ENCODE assay signal across 8 cellular contexts in the genomic region with DNA sequence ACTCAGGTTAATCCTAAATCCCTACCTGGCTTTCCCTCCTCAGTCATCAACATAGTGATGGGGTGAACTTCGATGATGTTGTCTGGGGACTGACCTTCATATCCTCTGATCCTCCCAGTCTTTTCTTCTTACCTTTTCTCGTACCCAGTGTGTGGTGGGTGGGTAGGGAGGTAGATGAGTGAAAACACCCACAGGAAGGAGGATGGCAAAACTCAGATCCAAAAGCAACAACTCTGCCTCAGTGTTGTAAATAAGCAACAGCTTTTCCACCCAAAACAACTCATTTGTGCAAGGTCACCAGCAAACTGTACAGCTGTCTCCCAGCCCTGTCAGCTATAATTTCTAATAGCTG. TPM values are rescaled to one million over a fixed set of nuclear protein-coding genes. Genes with fewer than 3 reads are reported as not detected.
DNase-seq lines count a peak whose midpoint lies in the region; ATAC-seq and TF ChIP-seq lines count a peak whose summit lies in the region.

No MANE protein-coding gene starts in this region.

- peak overlapping the region; percentile 64 to 78 (median 70) for H3K27ac ChIP-seq in Peyer's patch
- H3K27ac ChIP-seq in esophagus muscularis mucosa (replicated peaks in 1 of 4), result peak overlapping the region; percentile 27 to 55 (median 40)
- H3K27ac ChIP-seq in WERI-Rb-1, result no peak overlapping the region

- TF ChIP-seq CTCF in Peyer's patch (IDR thresholded peaks at IDR 0.05) (no peak), esophagus muscularis mucosa (IDR thresholded peaks at IDR 0.05) (no peak), WERI-Rb-1 (IDR thresholded peaks at IDR 0.05; ENCODE audit: low read depth, low read length) (no peak)

- H3K27me3 Mint-ChIP-seq in T-helper 1 cell treated with Interleukin-12 subunit alpha and Interleukin-12 subunit beta and Interleukin-4 antibody, amounts not matched to agents 30 μg/mL and 1 μg/mL, for 36 hours (ENCODE audit: low read depth), result no peaks in the 10 kb centered on the region
- H3K27me3 Mint-ChIP-seq in stimulated activated naive B cell treated with anti-CD40 and anti-IgM and Interleukin-4, amounts not matched to agents 10 μg/mL and 1 μg/mL and 100 μg/mL, for 72 hours, result no peaks in the 10 kb centered on the region

- no peak for TF ChIP-seq EP300 in esophagus muscularis mucosa (IDR thresholded peaks at IDR 0.05)

- H3K27ac Mint-ChIP-seq in T-helper 1 cell treated with Interleukin-12 subunit alpha and Interleukin-12 subunit beta and Interleukin-4 antibody, amounts not matched to agents 30 μg/mL and 1 μg/mL, for 36 hours, result peak overlapping the region; percentile 99
- H3K27ac Mint-ChIP-seq in stimulated activated naive B cell treated with anti-CD40 and anti-IgM and Interleukin-4, amounts not matched to agents 10 μg/mL and 1 μg/mL and 100 μg/mL, for 72 hours, result peak overlapping the region; percentile 99

- H3K4me1 Mint-ChIP-seq in T-helper 1 cell treated with Interleukin-12 subunit alpha and Interleukin-12 subunit beta and Interleukin-4 antibody, amounts not matched to agents 30 μg/mL and 1 μg/mL, for 36 hours (ENCODE audit: low read depth), result peaks cover 86% of the 10 kb centered on the region
- H3K4me1 Mint-ChIP-seq in stimulated activated naive B cell treated with anti-CD40 and anti-IgM and Interleukin-4, amounts not matched to agents 10 μg/mL and 1 μg/mL and 100 μg/mL, for 72 hours, result peaks cover 75 to 93% of the 10 kb centered on the region in 2 donors

- 79% methylated on average over 2 of the region's 2 CpGs for WGBS in esophagus muscularis mucosa

- H3K9me3 ChIP-seq in Peyer's patch (no peaks in the 10 kb centered on the region), esophagus muscularis mucosa (no peaks in the 10 kb centered on the region), WERI-Rb-1 (ENCODE audit: severe bottlenecking) (no peaks in the 10 kb centered on the region)

- H3K4me1 ChIP-seq in Peyer's patch, result peaks cover 2 to 35% (median 31%) of the 10 kb centered on the region in 4 donors
- H3K4me1 ChIP-seq in esophagus muscularis mucosa, result peaks cover 36 to 59% (median 59%) of the 10 kb centered on the region in 4 donors

- no peaks in the 10 kb centered on the region for H3K27me3 ChIP-seq in Peyer's patch
- H3K27me3 ChIP-seq in esophagus muscularis mucosa, result no peaks in the 10 kb centered on the region
- no peaks in the 10 kb centered on the region for H3K27me3 ChIP-seq in WERI-Rb-1 (ENCODE audit: insufficient read depth, low read depth, severe bottlenecking)

- no peaks in the 10 kb centered on the region for H3K9me3 Mint-ChIP-seq in T-helper 1 cell treated with Interleukin-12 subunit alpha and Interleukin-12 subunit beta and Interleukin-4 antibody, amounts not matched to agents 30 μg/mL and 1 μg/mL, for 36 hours
- peaks cover 4 to 8% of the 10 kb centered on the region in 2 donors for H3K9me3 Mint-ChIP-seq in stimulated activated naive B cell treated with anti-CD40 and anti-IgM and Interleukin-4, amounts not matched to agents 10 μg/mL and 1 μg/mL and 100 μg/mL, for 72 hours

- H3K36me3 ChIP-seq in Peyer's patch, result no peaks in the 10 kb centered on the region
- no peaks in the 10 kb centered on the region for H3K36me3 ChIP-seq in esophagus muscularis mucosa
- H3K36me3 ChIP-seq in WERI-Rb-1, result no peaks in the 10 kb centered on the region

- intact Hi-C loops in esophagus muscularis mucosa (cut with DNase I), result loop anchor here (5.0 kb wide), 1 partner anchor 34 kb away; no protein-coding TSS in a partner anchor

- peak; percentile 1 to 4 for ATAC-seq in stimulated activated naive B cell treated with anti-CD40 and anti-IgM and Interleukin-4, amounts not matched to agents 10 μg/mL and 1 μg/mL and 100 μg/mL, for 72 hours (replicated peaks)
- ATAC-seq in GM19395 (IDR thresholded peaks at IDR 0.05; ENCODE audit: unreplicated experiment), result no peak

- no peak overlapping the region for H3K4me3 ChIP-seq in Peyer's patch
- H3K4me3 ChIP-seq in esophagus muscularis mucosa, result no peak overlapping the region
- no peak overlapping the region for H3K4me3 ChIP-seq in WERI-Rb-1 (ENCODE audit: low read depth, low read length)

- peak overlapping the region; percentile 77 for H3K4me3 Mint-ChIP-seq in T-helper 1 cell treated with Interleukin-12 subunit alpha and Interleukin-12 subunit beta and Interleukin-4 antibody, amounts not matched to agents 30 μg/mL and 1 μg/mL, for 36 hours
- H3K4me3 Mint-ChIP-seq in stimulated activated naive B cell treated with anti-CD40 and anti-IgM and Interleukin-4, amounts not matched to agents 10 μg/mL and 1 μg/mL and 100 μg/mL, for 72 hours, result peak overlapping the region; percentile 66 to 84

- no peak for DNase-seq in T-helper 1 cell
- no peak for DNase-seq in Peyer's patch
- DNase-seq in esophagus muscularis mucosa (ENCODE audit: extremely low spot score), result no peak
- no peak for DNase-seq in stimulated activated naive B cell treated with anti-CD40 and anti-IgM and Interleukin-4, amounts not matched to agents 10 μg/mL and 1 μg/mL and 100 μg/mL, for 72 hours
- DNase-seq in WERI-Rb-1, result no peak
- DNase-seq in stimulated activated CD4-positive, alpha-beta T cell treated with anti-CD3 and anti-CD28 coated beads, Interleukin-1b, Interleukin-23, amount 100 ng/mL, for 48 hours, result no peak

- TF ChIP-seq POLR2A in Peyer's patch (IDR thresholded peaks at IDR 0.05), result no peak
- no peak for TF ChIP-seq POLR2A in esophagus muscularis mucosa (IDR thresholded peaks at IDR 0.05; ENCODE audit: low read depth)

- peaks cover 47% of the 10 kb centered on the region for H3K36me3 Mint-ChIP-seq in T-helper 1 cell treated with Interleukin-12 subunit alpha and Interleukin-12 subunit beta and Interleukin-4 antibody, amounts not matched to agents 30 μg/mL and 1 μg/mL, for 36 hours (ENCODE audit: low read depth)
- peaks cover 44 to 69% of the 10 kb centered on the region in 2 donors for H3K36me3 Mint-ChIP-seq in stimulated activated naive B cell treated with anti-CD40 and anti-IgM and Interleukin-4, amounts not matched to agents 10 μg/mL and 1 μg/mL and 100 μg/mL, for 72 hours

RNA-seq across cellular contexts. Expression of a gene that starts 38.6 kb away (rescaled TPM):
- total RNA-seq in Peyer's patch, result 10 to 100 TPM; 63.9 to 79.2 (median 72.4) TPM
- total RNA-seq in esophagus muscularis mucosa, result 10 to 100 TPM; 23.7 to 42.1 (median 37.5) TPM
